9 cellular contexts compared by ENCODE assay signal in genomic region chr14:63383776-63384367, GRCh38.
DNase-seq lines count a peak whose midpoint lies in the region; ATAC-seq and TF ChIP-seq lines count a peak whose summit lies in the region.
"Had no signal": no experiment of that assay in that cellular context is flagged by ENCODE, and none has a peak within 500 bp of the region (broad histone marks: within the 10 kb centered on the region; RNA-seq: fewer than 3 reads in every experiment).

No MANE protein-coding gene starts in this region.

- H3K4me3 ChIP-seq in lower leg skin (ENCODE audit: low read depth, poor library complexity, severe bottlenecking) = no peak overlapping the region

- no peaks in the 10 kb centered on the region for H3K9me3 Mint-ChIP-seq in T-helper 1 cell treated with Interleukin-12 subunit alpha and Interleukin-12 subunit beta and Interleukin-4 antibody, amounts not matched to agents 30 μg/mL and 1 μg/mL, for 36 hours
- H3K9me3 Mint-ChIP-seq in stimulated activated naive CD8-positive, alpha-beta T cell treated with anti-CD3 and anti-CD28 coated beads, Interleukin-15, amount 100 ng/mL, for 72 hours = no peaks in the 10 kb centered on the region
- H3K9me3 Mint-ChIP-seq: CD4-positive, alpha-beta T cell had no signal

- H3K4me1 Mint-ChIP-seq in T-helper 1 cell treated with Interleukin-12 subunit alpha and Interleukin-12 subunit beta and Interleukin-4 antibody, amounts not matched to agents 30 μg/mL and 1 μg/mL, for 36 hours (ENCODE audit: low read depth) = peaks cover 16% of the 10 kb centered on the region
- peaks cover 9% of the 10 kb centered on the region for H3K4me1 Mint-ChIP-seq in stimulated activated naive CD8-positive, alpha-beta T cell treated with anti-CD3 and anti-CD28 coated beads, Interleukin-15, amount 100 ng/mL, for 72 hours

- peak overlapping the region; percentile 6 for H3K4me3 Mint-ChIP-seq in T-helper 1 cell treated with Interleukin-12 subunit alpha and Interleukin-12 subunit beta and Interleukin-4 antibody, amounts not matched to agents 30 μg/mL and 1 μg/mL, for 36 hours
- no peak overlapping the region for H3K4me3 Mint-ChIP-seq in stimulated activated naive CD8-positive, alpha-beta T cell treated with anti-CD3 and anti-CD28 coated beads, Interleukin-15, amount 100 ng/mL, for 72 hours
- H3K4me3 Mint-ChIP-seq: CD4-positive, alpha-beta T cell had no signal

- ATAC-seq in HG03039 (IDR thresholded peaks at IDR 0.05; ENCODE audit: unreplicated experiment) = peak; percentile 90
- ATAC-seq in stimulated activated naive CD8-positive, alpha-beta T cell treated with anti-CD3 and anti-CD28 coated beads, Interleukin-15, amount 100 ng/mL, for 72 hours = peak; percentile 73

- TF ChIP-seq CTCF in lower leg skin (IDR thresholded peaks at IDR 0.05) = no peak

- peaks cover 33% of the 10 kb centered on the region for H3K36me3 Mint-ChIP-seq in T-helper 1 cell treated with Interleukin-12 subunit alpha and Interleukin-12 subunit beta and Interleukin-4 antibody, amounts not matched to agents 30 μg/mL and 1 μg/mL, for 36 hours (ENCODE audit: low read depth)

- H3K27ac Mint-ChIP-seq in T-helper 1 cell treated with Interleukin-12 subunit alpha and Interleukin-12 subunit beta and Interleukin-4 antibody, amounts not matched to agents 30 μg/mL and 1 μg/mL, for 36 hours = peak overlapping the region; percentile 76
- peak overlapping the region; percentile 20 to 24 for H3K27ac Mint-ChIP-seq in stimulated activated naive CD8-positive, alpha-beta T cell treated with anti-CD3 and anti-CD28 coated beads, Interleukin-15, amount 100 ng/mL, for 72 hours
- H3K27ac Mint-ChIP-seq: CD4-positive, alpha-beta T cell had no signal

- WGBS in lower leg skin, 2 donors = 78 to 81% methylated on average over 4 of the region's 4 CpGs

- H3K27me3 Mint-ChIP-seq in T-helper 1 cell treated with Interleukin-12 subunit alpha and Interleukin-12 subunit beta and Interleukin-4 antibody, amounts not matched to agents 30 μg/mL and 1 μg/mL, for 36 hours (ENCODE audit: low read depth) = no peaks in the 10 kb centered on the region
- H3K27me3 Mint-ChIP-seq in stimulated activated naive CD8-positive, alpha-beta T cell treated with anti-CD3 and anti-CD28 coated beads, Interleukin-15, amount 100 ng/mL, for 72 hours = no peaks in the 10 kb centered on the region
- H3K27me3 Mint-ChIP-seq: CD4-positive, alpha-beta T cell had no signal

- peak; percentile 19 for DNase-seq in stimulated activated CD4-positive, alpha-beta T cell treated with anti-CD3 and anti-CD28 coated beads, Interleukin-4, amount 100 ng/mL, for 24 hours
- no peak for DNase-seq in stimulated activated CD4-positive, alpha-beta T cell treated with anti-CD3 and anti-CD28 coated beads, Interleukin-4, amount 100 ng/mL, for 1 hour
- no peak for DNase-seq in stimulated activated naive CD8-positive, alpha-beta T cell treated with anti-CD3 and anti-CD28 coated beads, Interleukin-15, amount 100 ng/mL, for 72 hours
- DNase-seq in NCI-H82 (lab: John Stamatoyannopoulos, UW) (no peak), cerebellar nuclear complex (lab: John Stamatoyannopoulos, UW) (no peak), lower leg skin (ENCODE audit: low spot score in 2 of 2) (no peak)

- no peak for TF ChIP-seq POLR2A in lower leg skin (IDR thresholded peaks at IDR 0.05)

- intact Hi-C loops in lower leg skin (cut with DNase I; ENCODE audit: low total_unique reads) = no loop called here
